9 cellular contexts compared by ENCODE assay signal in the genomic region with DNA sequence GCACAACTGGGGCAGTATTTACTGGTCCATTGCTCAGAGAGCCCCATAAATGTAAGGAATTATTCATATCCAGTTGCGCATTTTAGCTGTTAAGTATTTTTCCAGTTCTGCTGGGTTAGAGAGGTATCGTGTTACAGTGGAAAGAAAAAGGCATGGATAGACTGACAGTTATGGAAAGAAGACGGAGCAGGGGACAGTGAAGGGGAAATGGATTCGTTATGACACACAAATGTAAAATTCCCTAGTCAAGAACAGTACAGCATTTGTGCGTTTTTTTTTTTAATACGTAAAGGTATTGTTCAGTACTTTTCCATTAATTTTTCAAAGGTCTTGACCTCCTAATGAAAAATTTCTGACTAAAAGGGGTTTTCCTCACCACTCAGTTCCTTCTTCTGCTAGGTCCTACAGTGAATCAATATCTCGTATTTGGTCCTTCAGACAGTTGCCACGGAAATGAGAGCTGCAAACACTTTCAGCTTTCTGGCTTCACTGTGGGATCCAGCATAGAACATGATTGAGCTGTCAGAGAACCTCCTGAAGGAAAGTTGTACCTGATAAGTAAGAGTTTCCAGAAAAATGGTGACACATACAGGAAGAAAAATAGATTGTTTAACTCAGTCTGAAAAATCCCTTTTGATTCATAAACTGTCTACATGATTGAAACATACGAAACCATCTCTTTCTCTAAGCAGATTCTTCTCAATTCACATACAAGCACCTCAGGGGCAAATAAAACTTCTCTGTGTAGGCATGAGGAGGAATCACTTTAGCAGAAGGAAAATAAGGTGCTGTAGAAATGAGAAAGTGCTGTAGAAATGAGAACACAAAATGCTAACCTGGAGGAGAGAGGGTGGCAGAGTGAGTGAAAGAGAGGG. TPM values are rescaled to one million over a fixed set of nuclear protein-coding genes. Genes with fewer than 3 reads are reported as not detected.
A peak's percentile ranks its signal among the peaks of the same experiment; 100 is the strongest.
DNase-seq lines count a peak whose midpoint lies in the region; ATAC-seq and TF ChIP-seq lines count a peak whose summit lies in the region.
"Had no signal": no experiment of that assay in that cellular context is flagged by ENCODE, and none has a peak within 500 bp of the region (broad histone marks: within the 10 kb centered on the region; RNA-seq: fewer than 3 reads in every experiment).

No MANE protein-coding gene starts in this region.

- H3K36me3 ChIP-seq in H7 (replicated peaks; ENCODE audit: control insufficient read depth, insufficient read depth, low read length), result no peaks in the 10 kb centered on the region

- ATAC-seq in GM19463 (IDR thresholded peaks at IDR 0.05; ENCODE audit: unreplicated experiment) (peak; percentile 85), HG03469 (IDR thresholded peaks at IDR 0.05; ENCODE audit: unreplicated experiment) (peak; percentile 50)

- peaks cover 8% of the 10 kb centered on the region for H3K4me1 Mint-ChIP-seq in Calu3 (ENCODE audit: low read depth, unreplicated experiment)

- intact Hi-C loops in Calu3 (cut with micrococcal nuclease; ENCODE audit: unreplicated experiment), result no loop called here

- H3K4me3 Mint-ChIP-seq in Calu3 (ENCODE audit: low read depth, unreplicated experiment), result peak overlapping the region; percentile 44

- TF ChIP-seq CTCF in Calu3 (IDR thresholded peaks at IDR 0.05; ENCODE audit: unreplicated experiment), result no peak
- TF ChIP-seq CTCF in cardiac fibroblast (IDR thresholded peaks at IDR 0.05; ENCODE audit: low read depth, low read length), result no peak

- BruUV-seq in Calu3 (replicated peaks; lab: Mats Ljungman, UMichigan), result no TSS peak

- DNase-seq in Calu3 (peak; percentile 25), cardiac fibroblast (ENCODE audit: low read depth in 2 of 2) (peak; percentile 31 to 49), globus pallidus (ENCODE audit: low spot score) (no peak), RKO (ENCODE audit: low spot score) (no peak), SW480 (ENCODE audit: low spot score) (no peak), H7 (no peak)
- DNase-seq: NCI-H2171 had no signal

- H3K4me3 ChIP-seq in cardiac fibroblast (replicated peaks in 1 of 2; ENCODE audit: low read depth in 2 of 2, low read length in 2 of 2) (no peak overlapping the region), H7 (ENCODE audit: insufficient read depth, low read depth, low read length) (no peak overlapping the region)

- CTCF ChIA-PET in Calu3 (lab: Charles Lee), result interaction anchor here (0.6 to 0.7 kb wide), 2 partner anchors 108 to 769 kb away, joined by 3 to 4 read pairs; no protein-coding TSS in a partner anchor

- H3K36me3 Mint-ChIP-seq in Calu3 (ENCODE audit: insufficient read depth, unreplicated experiment), result peaks cover 4% of the 10 kb centered on the region

- no peaks in the 10 kb centered on the region for H3K27me3 Mint-ChIP-seq in Calu3 (ENCODE audit: unreplicated experiment)

- H3K27me3 ChIP-seq in H7 (ENCODE audit: control insufficient read depth, insufficient read depth, low read length), result no peaks in the 10 kb centered on the region

- peak overlapping the region; percentile 79 for H3K27ac Mint-ChIP-seq in Calu3 (ENCODE audit: unreplicated experiment)

- no peaks in the 10 kb centered on the region for H3K9me3 Mint-ChIP-seq in Calu3 (ENCODE audit: low read depth, unreplicated experiment)

RNA-seq across cellular contexts. Expression of gene BBS12, which starts 21.8 kb away (rescaled TPM):
- total RNA-seq in Calu3 (2022), result 2.4 TPM in 2 replicates
- 2.3 and 2.4 TPM in 2 replicates for total RNA-seq in H7 (2014; rRNA removed; shearing (Covaris generic))

Comparison
In these comparisons a context has a peak if more than half of its experiments do, and no peak if none do; other contexts are left out.
1. DNase-seq: peak in Calu3 (single experiment) and cardiac fibroblast (2 of 2); none in globus pallidus (single experiment), RKO (single experiment), SW480 (single experiment) and H7 (single experiment).